In the genomic region with DNA sequence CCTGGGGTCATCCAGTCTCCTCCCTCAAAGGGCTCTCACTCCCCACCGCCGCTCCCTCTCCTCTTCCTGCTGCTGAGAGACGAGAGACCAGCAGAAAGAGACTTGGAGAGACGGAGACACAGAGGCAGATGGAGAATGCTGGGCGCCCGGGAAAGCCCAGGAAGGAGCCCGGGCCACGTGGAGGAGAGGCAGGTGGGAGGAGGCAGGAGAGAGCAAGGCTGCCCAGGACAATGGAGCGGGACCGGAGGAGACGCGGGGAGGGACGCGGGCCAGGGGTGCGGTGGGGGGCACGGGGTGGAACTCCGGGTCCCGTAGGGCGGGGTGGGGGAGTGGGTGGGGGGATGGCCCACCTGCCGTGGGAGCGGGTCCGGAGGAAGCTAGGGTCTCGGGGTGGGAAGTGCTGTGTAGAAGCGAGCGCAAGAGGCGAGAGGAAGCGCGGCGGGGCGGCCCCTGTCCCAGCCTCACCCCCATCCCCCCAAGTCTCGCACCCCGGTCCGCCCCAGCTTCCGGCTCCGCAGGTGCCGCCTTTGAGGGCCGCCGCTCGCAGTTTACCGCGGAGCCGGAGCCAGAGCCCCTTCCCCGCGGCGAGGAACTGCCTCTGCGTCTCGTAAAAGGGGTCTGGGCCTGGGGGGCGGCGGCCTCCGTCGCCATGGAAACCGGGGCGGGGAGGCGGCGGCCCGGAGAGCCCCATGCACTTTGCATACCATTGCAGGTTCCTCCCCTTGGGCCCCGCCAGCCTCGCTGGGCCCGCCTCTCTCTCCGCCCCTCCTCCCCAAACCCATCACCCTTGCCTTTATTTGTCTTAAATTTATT, we compare ENCODE assay signal across 9 cellular contexts.
A peak's percentile ranks its signal among the peaks of the same experiment; 100 is the strongest.
DNase-seq lines count a peak whose midpoint lies in the region; ATAC-seq lines count a peak whose summit lies in the region.
"Had no signal": no experiment of that assay in that cellular context is flagged by ENCODE, and none has a peak within 500 bp of the region (broad histone marks: within the 10 kb centered on the region; RNA-seq: fewer than 3 reads in every experiment).

No MANE protein-coding gene starts in this region.

- no peaks in the 10 kb centered on the region for H3K9me3 Mint-ChIP-seq in memory B cell

- peak in 3 of 4 experiments; percentile 23 to 53 (median 47) for DNase-seq in activated CD4-positive, CD25-positive, alpha-beta regulatory T cell (lab: John Stamatoyannopoulos, UW)
- peak; percentile 66 for DNase-seq in cerebellar cortex (ENCODE audit: low spot score)
- peak; percentile 75 to 83 for DNase-seq in memory B cell (ENCODE audit: low spot score in 2 of 2)
- peak; percentile 69 for DNase-seq in stimulated activated CD8-positive, alpha-beta memory T cell treated with anti-CD3 and anti-CD28 coated beads, Interleukin-4, amount 100 ng/mL, for 48 hours
- no peak for DNase-seq in NCI-H2196 (lab: John Stamatoyannopoulos, UW; ENCODE audit: unreplicated experiment)
- no peak for DNase-seq in cortex of kidney (lab: John Stamatoyannopoulos, UW)

- peak overlapping the region; percentile 30 to 65 (median 45); a peak in 16 of 20 replicates for H3K4me3 ChIP-seq in BLaER1 treated with 17β-estradiol and CSF1 and Interleukin-3, amounts not matched to agents 10 nM and 100 nM

- H3K27me3 ChIP-seq in BLaER1 treated with 17β-estradiol and CSF1 and Interleukin-3, amounts not matched to agents 10 nM and 100 nM = peaks cover 21 to 46% (median 37%) of the 10 kb centered on the region in 11 experiments; a peak in 21 of 22 replicates

- peaks cover 29% of the 10 kb centered on the region for H3K4me1 Mint-ChIP-seq in memory B cell

- H4K20me1 ChIP-seq in BLaER1 treated with 17β-estradiol and CSF1 and Interleukin-3, amounts not matched to agents 10 nM and 100 nM = peaks cover 0 to 12% (median 0%) of the 10 kb centered on the region in 11 experiments; a peak in 2 of 22 replicates

- no peaks in the 10 kb centered on the region for H3K9me3 ChIP-seq in BLaER1 treated with 17β-estradiol and CSF1 and Interleukin-3, amounts not matched to agents 10 nM and 100 nM (replicated peaks in 1 of 11)
- H3K9me3 ChIP-seq: neutrophil had no signal

- H3K27ac Mint-ChIP-seq in memory B cell = peak overlapping the region; percentile 28

- peaks cover 3% of the 10 kb centered on the region for H3K27me3 Mint-ChIP-seq in memory B cell

- no peak overlapping the region for H3K27ac ChIP-seq in BLaER1 treated with 17β-estradiol and CSF1 and Interleukin-3, amounts not matched to agents 10 nM and 100 nM
- H3K27ac ChIP-seq: neutrophil had no signal

- peaks cover 35 to 56% (median 53%) of the 10 kb centered on the region in 10 experiments for H3K4me1 ChIP-seq in BLaER1 treated with 17β-estradiol and CSF1 and Interleukin-3, amounts not matched to agents 10 nM and 100 nM

- peak overlapping the region in 7 of 11 experiments; percentile 5 to 68 (median 30); a peak in 3 of 22 replicates for H3K9ac ChIP-seq in BLaER1 treated with 17β-estradiol and CSF1 and Interleukin-3, amounts not matched to agents 10 nM and 100 nM

- peak; percentile 47 for ATAC-seq in HG02870 (IDR thresholded peaks at IDR 0.05; ENCODE audit: unreplicated experiment)
- ATAC-seq in memory B cell (ENCODE audit: low read depth) = peak; percentile 94

- peak overlapping the region; percentile 81 to 94 (median 87) for H3K4me2 ChIP-seq in BLaER1 treated with 17β-estradiol and CSF1 and Interleukin-3, amounts not matched to agents 10 nM and 100 nM

- H3K36me3 ChIP-seq in BLaER1 treated with 17β-estradiol and CSF1 and Interleukin-3, amounts not matched to agents 10 nM and 100 nM = no peaks in the 10 kb centered on the region
- H3K36me3 ChIP-seq: neutrophil had no signal

- H3K36me3 Mint-ChIP-seq in memory B cell = no peaks in the 10 kb centered on the region

- peak overlapping the region; percentile 82 for H3K4me3 Mint-ChIP-seq in memory B cell

Comparison
In these comparisons a context has a peak if more than half of its experiments do, and no peak if none do; other contexts are left out.
1. DNase-seq: peak in activated CD4-positive, CD25-positive, alpha-beta regulatory T cell (3 of 4), cerebellar cortex (single experiment), memory B cell (2 of 2) and stimulated activated CD8-positive, alpha-beta memory T cell treated with anti-CD3 and anti-CD28 coated beads, Interleukin-4, amount 100 ng/mL, for 48 hours (single experiment); none in NCI-H2196 (single experiment) and cortex of kidney (single experiment).